8 cellular contexts compared by ENCODE assay signal in the genomic region with DNA sequence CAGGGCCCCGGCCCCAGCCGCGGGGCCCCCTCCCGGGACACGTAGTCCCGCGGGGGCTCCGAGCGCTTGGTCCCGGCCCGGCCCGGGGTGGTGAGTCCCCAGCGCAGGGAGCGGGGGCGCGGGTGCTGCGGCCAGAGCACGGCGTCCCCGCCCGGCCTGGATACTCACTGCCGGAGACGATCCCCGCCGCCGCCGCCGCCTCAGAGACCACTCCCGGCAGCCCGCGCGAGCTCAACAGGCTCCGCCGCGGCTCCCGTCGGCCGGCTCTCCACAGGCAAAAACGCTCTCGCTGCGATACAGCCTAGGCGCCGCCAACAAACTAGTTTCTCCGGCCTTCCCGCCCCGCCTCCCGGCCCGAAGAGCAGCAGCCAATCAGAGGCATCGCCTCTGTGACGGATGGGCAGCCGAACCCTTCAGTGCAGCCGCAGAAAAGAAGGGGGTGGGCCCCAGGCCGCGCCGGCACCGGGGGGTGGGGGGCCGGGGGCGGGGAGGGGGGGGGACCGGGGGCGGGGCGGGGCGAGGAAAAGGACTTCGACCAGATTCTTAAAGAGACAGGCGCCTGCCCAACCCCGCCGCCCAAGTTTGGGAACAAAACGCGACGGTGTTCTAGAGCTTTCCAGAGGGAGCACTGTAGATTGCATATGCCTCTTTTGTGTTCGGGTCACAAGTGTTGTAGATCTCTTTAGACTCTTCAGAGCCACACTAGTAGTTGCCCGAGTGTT. TPM values are rescaled to one million over a fixed set of nuclear protein-coding genes. Genes with fewer than 3 reads are reported as not detected.
DNase-seq lines count a peak whose midpoint lies in the region; ATAC-seq and TF ChIP-seq lines count a peak whose summit lies in the region.

A gene with protein sequence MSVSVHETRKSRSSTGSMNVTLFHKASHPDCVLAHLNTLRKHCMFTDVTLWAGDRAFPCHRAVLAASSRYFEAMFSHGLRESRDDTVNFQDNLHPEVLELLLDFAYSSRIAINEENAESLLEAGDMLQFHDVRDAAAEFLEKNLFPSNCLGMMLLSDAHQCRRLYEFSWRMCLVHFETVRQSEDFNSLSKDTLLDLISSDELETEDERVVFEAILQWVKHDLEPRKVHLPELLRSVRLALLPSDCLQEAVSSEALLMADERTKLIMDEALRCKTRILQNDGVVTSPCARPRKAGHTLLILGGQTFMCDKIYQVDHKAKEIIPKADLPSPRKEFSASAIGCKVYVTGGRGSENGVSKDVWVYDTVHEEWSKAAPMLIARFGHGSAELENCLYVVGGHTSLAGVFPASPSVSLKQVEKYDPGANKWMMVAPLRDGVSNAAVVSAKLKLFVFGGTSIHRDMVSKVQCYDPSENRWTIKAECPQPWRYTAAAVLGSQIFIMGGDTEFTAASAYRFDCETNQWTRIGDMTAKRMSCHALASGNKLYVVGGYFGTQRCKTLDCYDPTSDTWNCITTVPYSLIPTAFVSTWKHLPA (minus strand): TSS at position 328 of the 722 bp plus-strand sequence. CDS start 25,115 bp downstream, outside the sequence.

- under 1% methylated on average over 70 of the region's 71 CpGs for WGBS in liver

- H3K27ac ChIP-seq in liver (ENCODE audit: low read depth in 1 of 2, low read length in 2 of 2), result peak within 1 kb of the TSS; percentile 85 to 94

- no peaks in the 10 kb centered on the region for H3K36me3 ChIP-seq in liver (ENCODE audit: control insufficient read depth in 4 of 4, insufficient read depth in 3 of 4, low read depth in 1 of 4, low read length in 3 of 4)

- peak in 1 of 2 donors; percentile 33 for TF ChIP-seq RAD21 in liver (IDR thresholded peaks at IDR 0.05)

- H3K4me1 ChIP-seq in liver (ENCODE audit: control insufficient read depth in 4 of 4, insufficient read depth in 4 of 4, low read length in 3 of 4), result peaks cover 9 to 19% (median 12%) of the 10 kb centered on the region in 4 donors

- H3K27me3 ChIP-seq in liver (ENCODE audit: control insufficient read depth in 4 of 4, insufficient read depth in 4 of 4, low read length in 3 of 4), result no peaks in the 10 kb centered on the region

- peak within 1 kb of the TSS; percentile 73 to 92 (median 85) for H3K4me3 ChIP-seq in liver (ENCODE audit: low read depth in 1 of 3, low read length in 3 of 3)

- DNase-seq in C1 segment of cervical spinal cord (lab: John Stamatoyannopoulos, UW) (peak; percentile 73 to 94 (median 90)), NCI-H69 (lab: John Stamatoyannopoulos, UW) (peak; percentile 94), dermis blood vessel endothelial cell (peak; percentile 95)
- DNase-seq in activated CD4-positive, alpha-beta T cell treated with anti-CD3 and anti-CD28 coated beads, Interleukin-2, amount 50 U/mL, for 24 hours (ENCODE audit: low read depth in 1 of 2, low spot score in 1 of 2), result peak; percentile 73 to 88
- peak; percentile 89 for DNase-seq in stimulated activated CD4-positive, alpha-beta T cell treated with anti-CD3 and anti-CD28 coated beads, Interleukin-4, amount 100 ng/mL, for 1 hour

- peak; percentile 97 for ATAC-seq in GM19372 (IDR thresholded peaks at IDR 0.05; ENCODE audit: low read depth, unreplicated experiment)
- ATAC-seq in HG03521 (IDR thresholded peaks at IDR 0.05; ENCODE audit: unreplicated experiment), result peak; percentile 99

- peak within 1 kb of the TSS; percentile 64 to 77 for H3K9ac ChIP-seq in liver (ENCODE audit: low read depth in 1 of 2, low read length in 2 of 2)

- no peaks in the 10 kb centered on the region for H3K9me3 ChIP-seq in liver (ENCODE audit: control insufficient read depth in 4 of 4, low read length in 3 of 4)

- TF ChIP-seq CTCF in liver (IDR thresholded peaks at IDR 0.05; ENCODE audit: low read depth, low read length, missing input control), result no peak

TF ChIP-seq in liver, 16 proteins besides CTCF, POLR2A, EP300 and RAD21:
- TF ChIP-seq FOXA2 (IDR thresholded peaks at IDR 0.05) (no peak), NR2F2 (IDR thresholded peaks at IDR 0.05) (no peak), FOXA1 (IDR thresholded peaks at IDR 0.05) (no peak), HNF4A (conservative IDR thresholded peaks at IDR 0.05) (peak in 1 of 2 donors; percentile 26), YY1 (IDR thresholded peaks at IDR 0.05) (peak; percentile 77), RXRA (IDR thresholded peaks at IDR 0.05) (no peak), HNF4G (IDR thresholded peaks at IDR 0.05) (no peak), GABPA (IDR thresholded peaks at IDR 0.05 in 1 of 2, conservative IDR thresholded peaks at IDR 0.05 in 1 of 2) (no peak), SP1 (IDR thresholded peaks at IDR 0.05) (peak; percentile 57), JUND (IDR thresholded peaks at IDR 0.05) (no peak), TAF1 (conservative IDR thresholded peaks at IDR 0.05) (no peak), EGR1 (IDR thresholded peaks at IDR 0.05; ENCODE audit: low read depth in 2 of 2) (no peak)
- TF ChIP-seq, protein P1, sequence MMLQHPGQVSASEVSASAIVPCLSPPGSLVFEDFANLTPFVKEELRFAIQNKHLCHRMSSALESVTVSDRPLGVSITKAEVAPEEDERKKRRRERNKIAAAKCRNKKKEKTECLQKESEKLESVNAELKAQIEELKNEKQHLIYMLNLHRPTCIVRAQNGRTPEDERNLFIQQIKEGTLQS (IDR thresholded peaks at IDR 0.05), result no peak
- TF ChIP-seq, protein P2, sequence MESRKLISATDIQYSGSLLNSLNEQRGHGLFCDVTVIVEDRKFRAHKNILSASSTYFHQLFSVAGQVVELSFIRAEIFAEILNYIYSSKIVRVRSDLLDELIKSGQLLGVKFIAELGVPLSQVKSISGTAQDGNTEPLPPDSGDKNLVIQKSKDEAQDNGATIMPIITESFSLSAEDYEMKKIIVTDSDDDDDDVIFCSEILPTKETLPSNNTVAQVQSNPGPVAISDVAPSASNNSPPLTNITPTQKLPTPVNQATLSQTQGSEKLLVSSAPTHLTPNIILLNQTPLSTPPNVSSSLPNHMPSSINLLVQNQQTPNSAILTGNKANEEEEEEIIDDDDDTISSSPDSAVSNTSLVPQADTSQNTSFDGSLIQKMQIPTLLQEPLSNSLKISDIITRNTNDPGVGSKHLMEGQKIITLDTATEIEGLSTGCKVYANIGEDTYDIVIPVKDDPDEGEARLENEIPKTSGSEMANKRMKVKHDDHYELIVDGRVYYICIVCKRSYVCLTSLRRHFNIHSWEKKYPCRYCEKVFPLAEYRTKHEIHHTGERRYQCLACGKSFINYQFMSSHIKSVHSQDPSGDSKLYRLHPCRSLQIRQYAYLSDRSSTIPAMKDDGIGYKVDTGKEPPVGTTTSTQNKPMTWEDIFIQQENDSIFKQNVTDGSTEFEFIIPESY (IDR thresholded peaks at IDR 0.05), result no peak
- TF ChIP-seq, protein P3, sequence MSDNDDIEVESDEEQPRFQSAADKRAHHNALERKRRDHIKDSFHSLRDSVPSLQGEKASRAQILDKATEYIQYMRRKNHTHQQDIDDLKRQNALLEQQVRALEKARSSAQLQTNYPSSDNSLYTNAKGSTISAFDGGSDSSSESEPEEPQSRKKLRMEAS (IDR thresholded peaks at IDR 0.05), result peak; percentile 32
- TF ChIP-seq, protein P4, sequence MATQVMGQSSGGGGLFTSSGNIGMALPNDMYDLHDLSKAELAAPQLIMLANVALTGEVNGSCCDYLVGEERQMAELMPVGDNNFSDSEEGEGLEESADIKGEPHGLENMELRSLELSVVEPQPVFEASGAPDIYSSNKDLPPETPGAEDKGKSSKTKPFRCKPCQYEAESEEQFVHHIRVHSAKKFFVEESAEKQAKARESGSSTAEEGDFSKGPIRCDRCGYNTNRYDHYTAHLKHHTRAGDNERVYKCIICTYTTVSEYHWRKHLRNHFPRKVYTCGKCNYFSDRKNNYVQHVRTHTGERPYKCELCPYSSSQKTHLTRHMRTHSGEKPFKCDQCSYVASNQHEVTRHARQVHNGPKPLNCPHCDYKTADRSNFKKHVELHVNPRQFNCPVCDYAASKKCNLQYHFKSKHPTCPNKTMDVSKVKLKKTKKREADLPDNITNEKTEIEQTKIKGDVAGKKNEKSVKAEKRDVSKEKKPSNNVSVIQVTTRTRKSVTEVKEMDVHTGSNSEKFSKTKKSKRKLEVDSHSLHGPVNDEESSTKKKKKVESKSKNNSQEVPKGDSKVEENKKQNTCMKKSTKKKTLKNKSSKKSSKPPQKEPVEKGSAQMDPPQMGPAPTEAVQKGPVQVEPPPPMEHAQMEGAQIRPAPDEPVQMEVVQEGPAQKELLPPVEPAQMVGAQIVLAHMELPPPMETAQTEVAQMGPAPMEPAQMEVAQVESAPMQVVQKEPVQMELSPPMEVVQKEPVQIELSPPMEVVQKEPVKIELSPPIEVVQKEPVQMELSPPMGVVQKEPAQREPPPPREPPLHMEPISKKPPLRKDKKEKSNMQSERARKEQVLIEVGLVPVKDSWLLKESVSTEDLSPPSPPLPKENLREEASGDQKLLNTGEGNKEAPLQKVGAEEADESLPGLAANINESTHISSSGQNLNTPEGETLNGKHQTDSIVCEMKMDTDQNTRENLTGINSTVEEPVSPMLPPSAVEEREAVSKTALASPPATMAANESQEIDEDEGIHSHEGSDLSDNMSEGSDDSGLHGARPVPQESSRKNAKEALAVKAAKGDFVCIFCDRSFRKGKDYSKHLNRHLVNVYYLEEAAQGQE (IDR thresholded peaks at IDR 0.05), result peak; percentile 67

RNA-seq across cellular contexts. Expression of the gene that starts here (rescaled TPM):
- total RNA-seq in dermis blood vessel endothelial cell (5.4 and 7.9 TPM in 2 replicates), liver (10 to 100 TPM in 1 of 2 donors, 1 to 10 TPM in 1; 2.3 to 34.2 TPM)
- polyA plus RNA-seq in liver, result 10 to 100 TPM in 1 of 2 donors, 1 to 10 TPM in 1; 3.8 to 19.0 TPM

Comparison
In these comparisons a context has a peak if more than half of its experiments do, and no peak if none do; other contexts are left out.
1. Peak in every context shown above with its lines: DNase-seq, ATAC-seq, H3K4me3 ChIP-seq and H3K27ac ChIP-seq.